8 cellular contexts compared by ENCODE assay signal in the genomic region with DNA sequence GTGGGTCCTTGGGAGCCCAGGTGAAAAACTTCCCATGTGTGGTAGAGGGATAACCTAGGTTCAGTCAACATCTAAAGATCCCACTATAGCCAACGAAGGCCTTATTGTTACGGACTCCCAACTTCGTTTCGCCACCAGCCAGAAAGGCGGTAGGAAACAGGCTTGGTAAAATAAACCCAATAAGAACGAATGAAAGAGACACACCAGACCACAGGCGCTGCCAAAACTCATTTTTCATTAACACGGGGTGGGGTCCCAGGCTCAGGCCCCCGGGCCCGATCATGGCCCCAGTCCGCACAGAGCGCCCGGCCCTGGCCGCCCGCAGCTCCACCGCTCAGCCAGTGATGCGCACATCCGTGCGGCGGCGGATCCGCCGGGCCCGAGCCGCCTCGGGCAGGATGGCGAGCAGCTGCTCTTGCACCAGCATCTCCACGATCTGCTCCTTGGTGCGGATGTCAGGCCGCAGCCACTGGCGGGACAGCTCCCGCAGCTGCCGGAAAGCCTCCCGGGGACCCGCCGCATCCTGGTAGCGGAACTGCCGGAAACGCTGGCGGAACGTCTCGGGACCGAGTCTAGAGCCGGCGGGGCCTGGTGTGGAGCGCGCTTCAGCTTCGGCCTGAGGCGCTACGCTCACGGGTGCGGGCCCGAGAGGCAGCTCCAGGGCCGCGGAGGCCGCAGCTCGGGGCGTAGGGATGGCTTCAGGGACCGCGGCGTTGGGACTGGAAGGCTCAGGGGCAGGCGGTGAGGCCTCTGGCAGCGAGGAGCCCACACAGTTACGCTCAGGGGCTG. TPM values are rescaled to one million over a fixed set of nuclear protein-coding genes. Genes with fewer than 3 reads are reported as not detected.
A peak's percentile ranks its signal among the peaks of the same experiment; 100 is the strongest.
DNase-seq lines count a peak whose midpoint lies in the region; ATAC-seq and TF ChIP-seq lines count a peak whose summit lies in the region.

No MANE protein-coding gene starts in this region.

- H3K27me3 ChIP-seq in PC-9 (ENCODE audit: insufficient read depth, low read depth) = no peaks in the 10 kb centered on the region
- no peaks in the 10 kb centered on the region for H3K27me3 ChIP-seq in neural progenitor cell

- DNase-seq in NCI-H1417 (lab: John Stamatoyannopoulos, UW) = peak; percentile 26 to 86 (median 85)
- no peak for DNase-seq in NCI-H1417 treated with DMSO at 0.1 percent for 48 hours (lab: John Stamatoyannopoulos, UW)
- DNase-seq in PC-9 = no peak
- DNase-seq in activated T-helper 2 cell treated with anti-CD3 and anti-CD28 coated beads, Interferon-gamma antibody, Interleukin-2, Interleukin-4, amounts not matched to agents 10 μg/mL and 5 μg/mL and 100 μg/mL, durations not matched to agents 14 hours and 24 hours and 36 hours (ENCODE audit: low spot score) = peak; percentile 73
- peak; percentile 25 for DNase-seq in fibroblast of mammary gland (ENCODE audit: low read depth)
- peak; percentile 69 for DNase-seq in neural progenitor cell (ENCODE audit: low spot score)
- peak in 22 of 49 donors; percentile 32 to 73 (median 49) for DNase-seq in substantia nigra (lab: John Stamatoyannopoulos, UW)

- CTCF ChIA-PET in PC-9 (lab: Charles Lee) = interaction anchor here (0.5 to 2.4 kb wide), 12 partner anchors 19 to 806 kb away, joined by 3 to 15 read pairs (median 6); a partner anchor contains a TSS

- H3K36me3 ChIP-seq in PC-9 (ENCODE audit: low read depth) (no peaks in the 10 kb centered on the region), neural progenitor cell (peaks cover 4% of the 10 kb centered on the region)

- peak; percentile 28 for ATAC-seq in HG03025 (IDR thresholded peaks at IDR 0.05; ENCODE audit: low FRiP score, unreplicated experiment)

- peaks cover 22% of the 10 kb centered on the region for H3K36me3 Mint-ChIP-seq in activated T-helper 2 cell treated with anti-CD3 and anti-CD28 coated beads, Interferon-gamma antibody, Interleukin-2, Interleukin-4, amounts not matched to agents 10 μg/mL and 5 μg/mL and 100 μg/mL, durations not matched to agents 14 hours and 24 hours and 36 hours (ENCODE audit: low read depth)
- H3K36me3 Mint-ChIP-seq in neural progenitor cell = peaks cover 7% of the 10 kb centered on the region

- H3K9me3 ChIP-seq in PC-9 (ENCODE audit: insufficient read depth, low read depth) = no peaks in the 10 kb centered on the region
- no peaks in the 10 kb centered on the region for H3K9me3 ChIP-seq in neural progenitor cell (ENCODE audit: low read depth)

- peak overlapping the region; percentile 93 for H3K4me2 ChIP-seq in PC-9
- H3K4me2 ChIP-seq in neural progenitor cell = peak overlapping the region; percentile 97

- POLR2A ChIA-PET in PC-9 (lab: Charles Lee; ENCODE audit: unreplicated experiment) = interaction anchor here (0.6 to 1.9 kb wide), 11 partner anchors 25 to 632 kb away, joined by 3 to 46 read pairs (median 5); a partner anchor contains a TSS

- H3K4me3 ChIP-seq in PC-9 (peak overlapping the region; percentile 99), fibroblast of mammary gland (ENCODE audit: control insufficient read depth, low read depth, low read length) (peak overlapping the region; percentile 89), neural progenitor cell (peak overlapping the region; percentile 84)

- H3K4me3 Mint-ChIP-seq in activated T-helper 2 cell treated with anti-CD3 and anti-CD28 coated beads, Interferon-gamma antibody, Interleukin-2, Interleukin-4, amounts not matched to agents 10 μg/mL and 5 μg/mL and 100 μg/mL, durations not matched to agents 14 hours and 24 hours and 36 hours (ENCODE audit: low read depth) = peak overlapping the region; percentile 100
- peak overlapping the region; percentile 99 for H3K4me3 Mint-ChIP-seq in neural progenitor cell

- peak overlapping the region; percentile 100 for H3K27ac Mint-ChIP-seq in activated T-helper 2 cell treated with anti-CD3 and anti-CD28 coated beads, Interferon-gamma antibody, Interleukin-2, Interleukin-4, amounts not matched to agents 10 μg/mL and 5 μg/mL and 100 μg/mL, durations not matched to agents 14 hours and 24 hours and 36 hours
- H3K27ac Mint-ChIP-seq in neural progenitor cell = peak overlapping the region; percentile 98

- H4K20me1 ChIP-seq in PC-9 (ENCODE audit: insufficient read depth) (peaks cover 10% of the 10 kb centered on the region; the same call in 1 of the 2 replicates), neural progenitor cell (ENCODE audit: low read depth) (peaks cover 17% of the 10 kb centered on the region)

- intact Hi-C loops in PC-9 (cut with micrococcal nuclease; ENCODE audit: unreplicated experiment) = loop anchor here (1.0 to 10.0 kb wide), 4 partner anchors 39 to 489 kb away; a partner anchor contains a TSS
- intact Hi-C loops in activated T-helper 2 cell treated with anti-CD3 and anti-CD28 coated beads, Interferon-gamma antibody, Interleukin-2, Interleukin-4, amounts not matched to agents 10 μg/mL and 5 μg/mL and 100 μg/mL, durations not matched to agents 14 hours and 24 hours and 36 hours (cut with micrococcal nuclease) = loop anchor here (1.0 to 5.0 kb wide), 7 partner anchors 109 to 861 kb away; a partner anchor contains a TSS

- TF ChIP-seq CTCF in PC-9 (conservative IDR thresholded peaks at IDR 0.05) (no peak), fibroblast of mammary gland (conservative IDR thresholded peaks at IDR 0.05; ENCODE audit: control insufficient read depth, insufficient read depth, low read depth, low read length) (no peak), neural progenitor cell (IDR thresholded peaks at IDR 0.05) (no peak)

- H3K9ac ChIP-seq in neural progenitor cell = peak overlapping the region; percentile 98

- peaks cover under 1% of the 10 kb centered on the region for H3K9me3 Mint-ChIP-seq in activated T-helper 2 cell treated with anti-CD3 and anti-CD28 coated beads, Interferon-gamma antibody, Interleukin-2, Interleukin-4, amounts not matched to agents 10 μg/mL and 5 μg/mL and 100 μg/mL, durations not matched to agents 14 hours and 24 hours and 36 hours
- H3K9me3 Mint-ChIP-seq in neural progenitor cell = no peaks in the 10 kb centered on the region

- peaks cover 45% of the 10 kb centered on the region for H3F3A ChIP-seq in PC-9 (ENCODE audit: insufficient read depth, low read depth)
- H3F3A ChIP-seq in neural progenitor cell (ENCODE audit: low read depth) = peaks cover 27% of the 10 kb centered on the region

- H2AFZ ChIP-seq in PC-9 = peak overlapping the region; percentile 78
- H2AFZ ChIP-seq in neural progenitor cell (replicated peaks) = peak overlapping the region; percentile 5

- no peaks in the 10 kb centered on the region for H3K27me3 Mint-ChIP-seq in activated T-helper 2 cell treated with anti-CD3 and anti-CD28 coated beads, Interferon-gamma antibody, Interleukin-2, Interleukin-4, amounts not matched to agents 10 μg/mL and 5 μg/mL and 100 μg/mL, durations not matched to agents 14 hours and 24 hours and 36 hours (ENCODE audit: low read depth)
- peaks cover 3% of the 10 kb centered on the region for H3K27me3 Mint-ChIP-seq in neural progenitor cell (ENCODE audit: insufficient read depth, low read depth)

- H3K9me2 ChIP-seq in PC-9 (ENCODE audit: insufficient read depth) = no peaks in the 10 kb centered on the region

- peaks cover 13% of the 10 kb centered on the region for H3K4me1 Mint-ChIP-seq in activated T-helper 2 cell treated with anti-CD3 and anti-CD28 coated beads, Interferon-gamma antibody, Interleukin-2, Interleukin-4, amounts not matched to agents 10 μg/mL and 5 μg/mL and 100 μg/mL, durations not matched to agents 14 hours and 24 hours and 36 hours (ENCODE audit: low read depth)
- H3K4me1 Mint-ChIP-seq in neural progenitor cell = peaks cover 17% of the 10 kb centered on the region

- H3K27ac ChIP-seq in PC-9 = peak overlapping the region; percentile 98
- H3K27ac ChIP-seq in neural progenitor cell = peak overlapping the region; percentile 99
- peak overlapping the region; percentile 94 for H3K27ac ChIP-seq in substantia nigra (ENCODE audit: low read depth, low read length, poor library complexity, severe bottlenecking)

- BruUV-seq in PC-9 (replicated peaks; lab: Mats Ljungman, UMichigan) = TSS peak; percentile 65

- H3K4me1 ChIP-seq in PC-9 (replicated peaks; ENCODE audit: insufficient read depth) = peaks cover 28% of the 10 kb centered on the region
- H3K4me1 ChIP-seq in neural progenitor cell = peaks cover 14% of the 10 kb centered on the region

- H3K79me2 ChIP-seq in PC-9 (ENCODE audit: low read depth) = peaks cover 30% of the 10 kb centered on the region
- H3K79me2 ChIP-seq in neural progenitor cell (ENCODE audit: low read depth) = peaks cover 26% of the 10 kb centered on the region

RNA-seq across cellular contexts. Expression of a gene that starts 0.7 kb away (rescaled TPM):
- 56.6 and 95.0 TPM in 2 replicates for total RNA-seq in PC-9 (2021)
- 39.5 and 40.3 TPM in 2 replicates for total RNA-seq in activated T-helper 2 cell treated with anti-CD3 and anti-CD28 coated beads, Interferon-gamma antibody, Interleukin-2, Interleukin-4, amounts not matched to agents 10 μg/mL and 5 μg/mL and 100 μg/mL, durations not matched to agents 14 hours and 24 hours and 36 hours
- 6.4 and 46.6 TPM in 2 replicates for total RNA-seq in neural progenitor cell (ENCODE audit: low replicate concordance)

RNA-seq across cellular contexts. Expression of a gene that starts 14.8 kb away (rescaled TPM):
- total RNA-seq in PC-9 (2021) = 6.2 and 7.3 TPM in 2 replicates
- 3.6 and 4.4 TPM in 2 replicates for total RNA-seq in activated T-helper 2 cell treated with anti-CD3 and anti-CD28 coated beads, Interferon-gamma antibody, Interleukin-2, Interleukin-4, amounts not matched to agents 10 μg/mL and 5 μg/mL and 100 μg/mL, durations not matched to agents 14 hours and 24 hours and 36 hours
- 4.4 and 6.1 TPM in 2 replicates for total RNA-seq in neural progenitor cell (ENCODE audit: low replicate concordance)

Comparison
In these comparisons a context has a peak if more than half of its experiments do, and no peak if none do; other contexts are left out.
1. DNase-seq: peak in NCI-H1417 (3 of 3), activated T-helper 2 cell treated with anti-CD3 and anti-CD28 coated beads, Interferon-gamma antibody, Interleukin-2, Interleukin-4, amounts not matched to agents 10 μg/mL and 5 μg/mL and 100 μg/mL, durations not matched to agents 14 hours and 24 hours and 36 hours (single experiment), fibroblast of mammary gland (single experiment) and neural progenitor cell (single experiment); none in NCI-H1417 treated with DMSO at 0.1 percent for 48 hours (single experiment) and PC-9 (0 of 2).
2. Peak in every context shown above with its lines, with median percentiles within 50 percentile points of each other: H3K27ac ChIP-seq and H3K4me3 ChIP-seq.